9 cellular contexts compared by ENCODE assay signal in the genomic region with DNA sequence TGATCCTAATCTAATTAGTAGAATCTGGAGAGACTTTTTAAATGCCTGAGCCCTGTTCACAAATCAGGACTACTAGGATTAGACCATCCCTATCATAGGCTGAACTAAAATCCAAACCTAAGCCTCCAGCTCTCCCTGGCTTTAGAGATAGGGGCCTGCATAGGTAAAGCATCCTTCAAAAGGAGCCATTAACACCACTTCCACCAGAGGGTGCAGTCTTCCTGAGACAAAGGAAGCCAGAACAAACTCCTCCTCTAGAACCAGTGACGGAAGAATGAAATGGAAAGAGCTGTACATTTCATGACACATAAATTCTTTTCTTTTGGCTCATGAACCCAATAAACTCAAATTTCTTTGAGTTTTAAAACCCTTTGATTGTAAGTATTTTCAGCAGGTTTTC.
A peak's percentile ranks its signal among the peaks of the same experiment; 100 is the strongest.
DNase-seq lines count a peak whose midpoint lies in the region; ATAC-seq and TF ChIP-seq lines count a peak whose summit lies in the region.
"Had no signal": no experiment of that assay in that cellular context is flagged by ENCODE, and none has a peak within 500 bp of the region (broad histone marks: within the 10 kb centered on the region; RNA-seq: fewer than 3 reads in every experiment).

No MANE protein-coding gene starts in this region.

- no peaks in the 10 kb centered on the region for H3K9me3 Mint-ChIP-seq in H9
- H3K9me3 Mint-ChIP-seq: memory B cell had no signal

- no peaks in the 10 kb centered on the region for H3F3A ChIP-seq in PC-3 (ENCODE audit: low read length, unreplicated experiment)

- intact Hi-C loops in PC-3 (cut with micrococcal nuclease), result loop anchor here (1.0 to 5.0 kb wide), 5 partner anchors 124 to 434 kb away; no protein-coding TSS in a partner anchor
- intact Hi-C loops in transverse colon (cut with DNase I; ENCODE audit: low total_unique reads), result loop anchor here (10.0 kb wide), 1 partner anchor 591 kb away; no protein-coding TSS in a partner anchor

- H2BK120ac ChIP-seq in H9 (ENCODE audit: low read depth, low read length, poor library complexity, severe bottlenecking), result no peak overlapping the region

- no peak overlapping the region for H2BK5ac ChIP-seq in H9 (ENCODE audit: insufficient read length, low read length)

- no peak overlapping the region for H2AFZ ChIP-seq in H9 (ENCODE audit: low read length)
- no peak overlapping the region for H2AFZ ChIP-seq in PC-3 (ENCODE audit: low read length)

- H3K4me2 ChIP-seq in H9 (ENCODE audit: insufficient read depth, insufficient read length, low read length), result no peak overlapping the region
- peak overlapping the region; percentile 9; the same call in 1 of the 2 replicates for H3K4me2 ChIP-seq in PC-3 (ENCODE audit: low read length)

- H2BK15ac ChIP-seq in H9 (ENCODE audit: low read depth, low read length), result no peak overlapping the region

- H3K14ac ChIP-seq in H9 (ENCODE audit: insufficient read depth, low read length), result no peak overlapping the region

- TF ChIP-seq EP300 in transverse colon (IDR thresholded peaks at IDR 0.05; ENCODE audit: low read depth), result no peak

- no peaks in the 10 kb centered on the region for H3K4me1 Mint-ChIP-seq in H9
- H3K4me1 Mint-ChIP-seq: memory B cell had no signal

- H3K36me3 ChIP-seq in GM06990 (ENCODE audit: control insufficient read depth, insufficient read depth, low read length) (no peaks in the 10 kb centered on the region), PC-3 (ENCODE audit: low read depth, low read length) (no peaks in the 10 kb centered on the region), transverse colon (no peaks in the 10 kb centered on the region)
- no peaks in the 10 kb centered on the region for H3K36me3 ChIP-seq in effector memory CD4-positive, alpha-beta T cell (ENCODE audit: control insufficient read depth, insufficient read depth, low read length)

- no peak overlapping the region for H4K91ac ChIP-seq in H9 (ENCODE audit: insufficient read length, low read depth, low read length)

- H3K56ac ChIP-seq in H9 (ENCODE audit: insufficient read length, low read depth, low read length), result no peak overlapping the region

- no peak overlapping the region for H2BK20ac ChIP-seq in H9 (ENCODE audit: low read depth, low read length, poor library complexity, severe bottlenecking)

- no CpG with 5 or more reads among the region's 1 CpG for WGBS in H9 (ENCODE audit: extremely low coverage, insufficient read length, low lambda C conversion rate)
- WGBS in transverse colon (ENCODE audit: low coverage in 1 of 2), 2 donors, result 20% methylated on average over 1 of the region's 1 CpG; no CpG with 5 or more reads in 1 of the 2 donors

- ATAC-seq in PC-3, result peak; percentile 96
- ATAC-seq in GM21447 (IDR thresholded peaks at IDR 0.05; ENCODE audit: unreplicated experiment), result no peak

- H3K4me1 ChIP-seq in H9 (ENCODE audit: insufficient read depth, low read length), result no peaks in the 10 kb centered on the region
- no peaks in the 10 kb centered on the region for H3K4me1 ChIP-seq in PC-3 (ENCODE audit: insufficient read depth, low read length)
- no peaks in the 10 kb centered on the region for H3K4me1 ChIP-seq in transverse colon
- H3K4me1 ChIP-seq in effector memory CD4-positive, alpha-beta T cell (ENCODE audit: control insufficient read depth, insufficient read depth, low read length, poor library complexity, severe bottlenecking), result no peaks in the 10 kb centered on the region

- no peaks in the 10 kb centered on the region for H3K9me2 ChIP-seq in PC-3 (replicated peaks; ENCODE audit: low read length)

- H3K18ac ChIP-seq in H9 (ENCODE audit: insufficient read length, low read depth, low read length), result no peak overlapping the region

- no peak overlapping the region for H2AK5ac ChIP-seq in H9 (ENCODE audit: insufficient read length, low read length)

- H3K4me3 Mint-ChIP-seq in H9, result no peak overlapping the region
- H3K4me3 Mint-ChIP-seq: memory B cell had no signal

- H3K9ac ChIP-seq in H9 (ENCODE audit: extremely low read depth, insufficient read length, low read length), result no peak overlapping the region
- H3K9ac ChIP-seq in PC-3 (ENCODE audit: low read length), result no peak overlapping the region

- H3K4me3 ChIP-seq in GM06990 (replicated peaks; ENCODE audit: low read depth, low read length) (no peak overlapping the region), PC-3 (ENCODE audit: low read length) (no peak overlapping the region), transverse colon (no peak overlapping the region)
- no peak overlapping the region for H3K4me3 ChIP-seq in effector memory CD4-positive, alpha-beta T cell (ENCODE audit: insufficient read depth, low read depth, low read length, poor library complexity, severe bottlenecking)

- in situ Hi-C loops in transverse colon (cut with MboI; ENCODE audit: low pct_ligation_motif_present in 1 of 4, low pct_unique_long_range_greater_than_20kb in 1 of 4, low sequenced_read_pairs in 3 of 4), result no loop called here

- H3K79me2 ChIP-seq in H9 (ENCODE audit: insufficient read depth, low read length), result no peaks in the 10 kb centered on the region
- H3K79me2 ChIP-seq in PC-3 (ENCODE audit: low read length), result no peaks in the 10 kb centered on the region

- no peaks in the 10 kb centered on the region for H3K36me3 Mint-ChIP-seq in H9 (ENCODE audit: insufficient read depth in 1 of 3, low read depth in 3 of 3)
- H3K36me3 Mint-ChIP-seq: memory B cell had no signal

- CTCF ChIA-PET in PC-3 (lab: Charles Lee), result interaction anchor here (0.6 to 1.4 kb wide), 8 partner anchors 124 to 1118 kb away, joined by 3 to 17 read pairs (median 3); partner anchors contain the start of gene ADGRB3

- no peaks in the 10 kb centered on the region for H4K20me1 ChIP-seq in H9 (ENCODE audit: control insufficient read depth, insufficient read depth, insufficient read length)
- no peaks in the 10 kb centered on the region for H4K20me1 ChIP-seq in PC-3 (ENCODE audit: low read length)

- H3K23me2 ChIP-seq in H9 (ENCODE audit: insufficient read length, low read depth, low read length, poor library complexity, severe bottlenecking), result no peaks in the 10 kb centered on the region

- no peak overlapping the region for H3K23ac ChIP-seq in H9 (ENCODE audit: insufficient read length, low read depth, low read length)

- no TSS peak for BruUV-seq in PC-3 (replicated peaks; lab: Mats Ljungman, UMichigan)

- no peak overlapping the region for H4K5ac ChIP-seq in H9 (ENCODE audit: insufficient read length, low read depth, low read length)

- no peak overlapping the region for H4K8ac ChIP-seq in H9 (replicated peaks; ENCODE audit: insufficient read length, low read depth, low read length)

- TF ChIP-seq POLR2A in transverse colon (IDR thresholded peaks at IDR 0.05), result no peak

- H3K4ac ChIP-seq in H9 (ENCODE audit: low read depth, low read length), result no peak overlapping the region

- H3K27me3 Mint-ChIP-seq in H9 (ENCODE audit: low read depth), result no peaks in the 10 kb centered on the region
- H3K27me3 Mint-ChIP-seq: memory B cell had no signal

- DNase-seq in GM06990 (ENCODE audit: extremely low read depth, insufficient read length), result no peak
- DNase-seq in H9, result peak; percentile 63
- peak; percentile 37 for DNase-seq in LoVo (ENCODE audit: low spot score)
- peak; percentile 83 for DNase-seq in PC-3
- peak; percentile 0 for DNase-seq in fibroblast of peridontal ligament (ENCODE audit: extremely low read depth)
- no peak for DNase-seq in transverse colon
- no peak for DNase-seq in effector memory CD4-positive, alpha-beta T cell

- POLR2A ChIA-PET in PC-3 (lab: Charles Lee; ENCODE audit: unreplicated experiment), result no interaction called here

- TF ChIP-seq CTCF in GM06990 (IDR thresholded peaks at IDR 0.05; ENCODE audit: insufficient read depth, low read length, poor library complexity, severe bottlenecking) (peak; percentile 42), H9 (conservative IDR thresholded peaks at IDR 0.05) (peak; percentile 82), PC-3 (conservative IDR thresholded peaks at IDR 0.05; ENCODE audit: low read depth, low read length) (peak; percentile 81), transverse colon (IDR thresholded peaks at IDR 0.05) (peak in 3 of 5 experiments; percentile 9 to 30 (median 14))

- no peak overlapping the region for H2BK12ac ChIP-seq in H9 (ENCODE audit: insufficient read length, low read depth, low read length)

- no peaks in the 10 kb centered on the region for H3K79me1 ChIP-seq in H9 (ENCODE audit: insufficient read depth, low read depth, low read length, poor library complexity, severe bottlenecking)

- no peaks in the 10 kb centered on the region for H3K27me3 ChIP-seq in GM06990 (replicated peaks; ENCODE audit: control insufficient read depth, insufficient read depth, low read length)
- no peaks in the 10 kb centered on the region for H3K27me3 ChIP-seq in H9 (ENCODE audit: insufficient read depth, low read length)
- H3K27me3 ChIP-seq in PC-3 (ENCODE audit: low read length), result no peaks in the 10 kb centered on the region
- no peaks in the 10 kb centered on the region for H3K27me3 ChIP-seq in transverse colon
- H3K27me3 ChIP-seq in effector memory CD4-positive, alpha-beta T cell (replicated peaks; ENCODE audit: control insufficient read depth, insufficient read depth, low read length, poor library complexity, severe bottlenecking), result no peaks in the 10 kb centered on the region

- H3K9me3 ChIP-seq in H9 (ENCODE audit: control insufficient read depth, low read depth, low read length) (no peaks in the 10 kb centered on the region), PC-3 (ENCODE audit: low read length) (no peaks in the 10 kb centered on the region), transverse colon (no peaks in the 10 kb centered on the region)
- H3K9me3 ChIP-seq in effector memory CD4-positive, alpha-beta T cell (ENCODE audit: control insufficient read depth, low read length), result no peaks in the 10 kb centered on the region

- H3K27ac ChIP-seq in H9 (ENCODE audit: insufficient read length, low read depth, low read length) (no peak overlapping the region), PC-3 (ENCODE audit: low read length) (no peak overlapping the region), transverse colon (no peak overlapping the region)
- H3K27ac ChIP-seq in effector memory CD4-positive, alpha-beta T cell (ENCODE audit: insufficient read depth, low read length, poor library complexity, severe bottlenecking), result no peak overlapping the region

- no peak overlapping the region for H3T11ph ChIP-seq in H9 (ENCODE audit: low read length)

- no peak overlapping the region for H3K27ac Mint-ChIP-seq in H9
- H3K27ac Mint-ChIP-seq: memory B cell had no signal

Comparison
In these comparisons a context has a peak if more than half of its experiments do, and no peak if none do; other contexts are left out.
1. DNase-seq: peak in H9 (single experiment), LoVo (single experiment), PC-3 (single experiment) and fibroblast of peridontal ligament (single experiment); none in GM06990 (single experiment), transverse colon (single experiment) and effector memory CD4-positive, alpha-beta T cell (0 of 3).
2. CTCF ChIP-seq: peak in every context shown above with its lines; median percentile 82 in H9; 81 in PC-3; 42 in GM06990; 14 in transverse colon.